In the genomic region with DNA sequence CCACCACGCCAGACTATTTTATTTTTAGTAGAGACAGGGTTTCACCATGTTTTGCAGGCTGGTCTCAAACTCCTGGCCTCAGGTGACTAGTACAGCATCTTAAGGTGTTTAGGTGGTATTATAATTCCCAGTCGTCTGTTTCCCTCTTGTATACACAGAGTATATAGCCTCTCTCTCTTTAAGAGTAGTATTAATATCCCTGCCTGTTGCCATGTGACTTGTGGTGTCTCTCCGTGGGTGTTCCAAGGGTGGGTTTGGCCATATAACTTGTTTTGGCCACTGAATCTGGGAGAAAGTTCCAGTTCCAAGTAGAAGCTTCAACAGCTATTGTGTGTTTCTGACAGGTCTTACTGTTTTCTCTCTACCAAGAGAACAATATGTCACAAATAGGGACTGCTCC, we compare ENCODE assay signal across 19 cellular contexts.
"Had no signal": no experiment of that assay in that cellular context is flagged by ENCODE, and none has a peak within 500 bp of the region (broad histone marks: within the 10 kb centered on the region; RNA-seq: fewer than 3 reads in every experiment).

No MANE protein-coding gene starts in this region.

- H3K9me3 Mint-ChIP-seq: type B pancreatic cell had no signal

- H3K27ac Mint-ChIP-seq: activated CD8-positive, alpha-beta T cell treated with anti-CD3 and anti-CD28 coated beads for 36 hours; activated naive CD8-positive, alpha-beta T cell treated with anti-CD3 and anti-CD28 coated beads, Interleukin-2, amount 50 U/mL, for 24 hours; brain; type B pancreatic cell had no signal

- H3K27me3 Mint-ChIP-seq: activated CD8-positive, alpha-beta T cell treated with anti-CD3 and anti-CD28 coated beads for 36 hours; activated naive CD8-positive, alpha-beta T cell treated with anti-CD3 and anti-CD28 coated beads, Interleukin-2, amount 50 U/mL, for 24 hours; activated T-helper 17 cell treated with anti-CD3 and anti-CD28 coated beads, Interleukin-2, amount 50 U/mL, for 72 hours; brain; type B pancreatic cell had no signal

- H3K4me3 Mint-ChIP-seq: activated CD8-positive, alpha-beta T cell treated with anti-CD3 and anti-CD28 coated beads for 36 hours; activated naive CD8-positive, alpha-beta T cell treated with anti-CD3 and anti-CD28 coated beads, Interleukin-2, amount 50 U/mL, for 24 hours; activated T-helper 17 cell treated with anti-CD3 and anti-CD28 coated beads, Interleukin-2, amount 50 U/mL, for 72 hours; brain; neural crest cell; stimulated activated effector memory CD8-positive, alpha-beta T cell treated with anti-CD3 and anti-CD28 coated beads, Interleukin-12 subunit alpha, Interleukin-12 subunit beta, amount 100 ng/mL, for 72 hours; type B pancreatic cell; WTC11 had no signal

- H3K4me1 Mint-ChIP-seq: neural crest cell had no signal

- H3K36me3 Mint-ChIP-seq: WTC11 had no signal

- DNase-seq: activated CD4-positive, alpha-beta T cell treated with anti-CD3 and anti-CD28 coated beads for 4 hours; activated CD8-positive, alpha-beta T cell treated with anti-CD3 and anti-CD28 coated beads for 36 hours; activated naive CD4-positive, alpha-beta T cell treated with Interleukin-2 at 50 U/mL for 16 hours; activated naive CD8-positive, alpha-beta T cell treated with anti-CD3 and anti-CD28 coated beads, Interleukin-2, amount 50 U/mL, for 24 hours; activated T-cell treated with anti-CD3 and anti-CD28 coated beads, Interleukin-2, amount 50 U/mL, for 1 hour; anterior cingulate cortex; caudate nucleus; cortex of kidney; gastrocnemius medialis; head of caudate nucleus; pancreas; stimulated activated CD4-positive, alpha-beta T cell treated with anti-CD3 and anti-CD28 coated beads, Interleukin-4, amount 100 ng/mL, for 24 hours had no signal

- ATAC-seq: activated CD8-positive, alpha-beta T cell treated with anti-CD3 and anti-CD28 coated beads for 36 hours; activated naive CD8-positive, alpha-beta T cell treated with anti-CD3 and anti-CD28 coated beads, Interleukin-2, amount 50 U/mL, for 24 hours; activated T-helper 17 cell treated with anti-CD3 and anti-CD28 coated beads, Interleukin-2, amount 50 U/mL, for 72 hours; sciatic nerve; stimulated activated effector memory CD8-positive, alpha-beta T cell treated with anti-CD3 and anti-CD28 coated beads, Interleukin-12 subunit alpha, Interleukin-12 subunit beta, amount 100 ng/mL, for 72 hours; WTC11 had no signal
